8 cellular contexts compared by ENCODE assay signal in the genomic region with DNA sequence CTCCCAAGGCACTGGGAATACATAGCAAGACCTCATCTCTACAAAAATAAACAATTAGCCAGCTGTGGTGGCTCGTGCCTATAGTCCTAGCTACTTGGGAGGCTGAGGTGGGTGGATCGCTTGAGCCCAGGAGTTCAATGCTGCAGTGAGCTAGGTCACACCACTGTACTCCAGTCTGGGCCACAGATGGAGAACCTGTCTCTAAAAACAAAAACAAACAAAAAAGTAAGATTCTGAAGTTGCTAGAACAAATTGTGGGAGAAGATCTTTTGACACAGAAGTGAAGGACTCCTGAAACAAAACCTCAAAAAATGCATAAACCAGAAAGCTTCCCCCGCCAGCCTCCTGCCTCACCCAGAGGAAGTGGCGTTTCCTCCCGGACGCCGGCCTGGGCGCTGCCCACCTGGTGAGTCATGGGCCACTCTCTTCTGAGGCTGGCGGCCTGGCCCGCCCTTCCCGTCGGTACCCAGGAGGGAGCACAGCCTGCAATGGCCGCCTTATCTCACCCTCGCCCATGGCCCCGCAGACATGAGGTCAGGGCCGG. TPM values are rescaled to one million over a fixed set of nuclear protein-coding genes. Genes with fewer than 3 reads are reported as not detected.
A peak's percentile ranks its signal among the peaks of the same experiment; 100 is the strongest.
DNase-seq lines count a peak whose midpoint lies in the region; ATAC-seq and TF ChIP-seq lines count a peak whose summit lies in the region.

No MANE protein-coding gene starts in this region.

- H3K4me3 ChIP-seq in colonic mucosa (no peak overlapping the region), osteoblast (ENCODE audit: insufficient read depth, low read length) (peak overlapping the region; percentile 57)

- intact Hi-C loops in colonic mucosa (cut with DNase I), result no loop called here

- no peak overlapping the region for H3K27ac ChIP-seq in colonic mucosa
- peak overlapping the region; percentile 83 for H3K27ac ChIP-seq in osteoblast (ENCODE audit: low read depth, low read length)

- TF ChIP-seq CTCF in colonic mucosa (IDR thresholded peaks at IDR 0.05) (no peak), osteoblast (IDR thresholded peaks at IDR 0.05; ENCODE audit: extremely low read depth, low read depth, low read length) (no peak), GM10266 (IDR thresholded peaks at IDR 0.05; ENCODE audit: control insufficient read depth, insufficient read depth, low read depth, missing control alignments) (no peak)

- peak overlapping the region; percentile 48 for H3K4me2 ChIP-seq in osteoblast (ENCODE audit: insufficient read depth, low read length)

- no peaks in the 10 kb centered on the region for H3K27me3 ChIP-seq in colonic mucosa
- no peaks in the 10 kb centered on the region for H3K27me3 ChIP-seq in osteoblast (ENCODE audit: insufficient read depth, low read length)

- H3K36me3 ChIP-seq in colonic mucosa (no peaks in the 10 kb centered on the region), osteoblast (ENCODE audit: insufficient read depth, low read length) (no peaks in the 10 kb centered on the region)

- peaks cover 4% of the 10 kb centered on the region for H3K4me1 ChIP-seq in colonic mucosa
- H3K4me1 ChIP-seq in osteoblast (ENCODE audit: insufficient read depth, low read length), result peaks cover 25% of the 10 kb centered on the region

- H3K9me3 ChIP-seq in colonic mucosa, result no peaks in the 10 kb centered on the region
- no peaks in the 10 kb centered on the region for H3K9me3 ChIP-seq in osteoblast (ENCODE audit: low read depth, low read length)

- ATAC-seq in HG02798 (IDR thresholded peaks at IDR 0.05; ENCODE audit: poor library complexity, unreplicated experiment), result no peak

- DNase-seq in GM03348 (ENCODE audit: low spot score) (peak; percentile 87), NOMO-1 (lab: John Stamatoyannopoulos, UW; ENCODE audit: unreplicated experiment in 2 of 2) (peak; percentile 98 to 99), colonic mucosa (peak; percentile 75), osteoblast (ENCODE audit: insufficient read length, low spot score, missing footprints) (peak; percentile 99), GM10266 (ENCODE audit: extremely low spot score) (no peak), NCI-H774 (lab: John Stamatoyannopoulos, UW) (no peak), NCI-H524 treated with DMSO at 0.1 percent for 48 hours (lab: John Stamatoyannopoulos, UW) (no peak)

- H3K79me2 ChIP-seq in osteoblast (ENCODE audit: insufficient read depth, low read length), result no peaks in the 10 kb centered on the region

- H3K9ac ChIP-seq in colonic mucosa (ENCODE audit: low read depth in 2 of 2, low read length in 2 of 2), result no peak overlapping the region

- peak overlapping the region; percentile 78 for H2AFZ ChIP-seq in osteoblast (ENCODE audit: low read length)

- no peaks in the 10 kb centered on the region for H4K20me1 ChIP-seq in osteoblast (ENCODE audit: insufficient read depth, low read length)

RNA-seq across cellular contexts. Expression of gene ELN, which starts 25.4 kb away (rescaled TPM):
- total RNA-seq in colonic mucosa, result 10 to 100 TPM in 1 of 2 donors, 1 to 10 TPM in 1; 6.9 to 12.6 TPM
- total RNA-seq in osteoblast, result 69.1 and 113 TPM in 2 replicates

Comparison
In these comparisons a context has a peak if more than half of its experiments do, and no peak if none do; other contexts are left out.
1. DNase-seq: peak in GM03348 (single experiment), NOMO-1 (2 of 2), colonic mucosa (single experiment) and osteoblast (single experiment); none in GM10266 (single experiment), NCI-H774 (single experiment) and NCI-H524 treated with DMSO at 0.1 percent for 48 hours (single experiment).